ENCODE assay signal across 29 cellular contexts in genomic region chr22:49886346-49887073, GRCh38.
"Had no signal": no experiment of that assay in that cellular context is flagged by ENCODE, and none has a peak within 500 bp of the region (broad histone marks: within the 10 kb centered on the region; RNA-seq: fewer than 3 reads in every experiment).

No MANE protein-coding gene starts in this region.

- H3K27ac Mint-ChIP-seq: nephron progenitor cell, progenitor cell of endocrine pancreas, type B pancreatic cell had no signal

- H3K4me1 ChIP-seq: esophagus squamous epithelium, lower lobe of right lung, pancreas, suprapubic skin had no signal

- H3K4me3 ChIP-seq: coronary artery, esophagus squamous epithelium, heart right ventricle, lower lobe of right lung, pancreas, smooth muscle cell, suprapubic skin had no signal

- H3K4me2 ChIP-seq: smooth muscle cell had no signal

- H3K27me3 ChIP-seq: esophagus squamous epithelium, heart right ventricle, pancreas, suprapubic skin had no signal

- DNase-seq: dermis blood vessel endothelial cell; effector memory CD4-positive, alpha-beta T cell; erythroblast; esophagus squamous epithelium; foreskin melanocyte; glutamatergic neuron; heart right ventricle; hippocampal formation; islet precursor cell; kidney glomerular epithelial cell; left colon; left ventricle myocardium superior; lower lobe of right lung; naive B cell; nephron progenitor cell; occipital lobe; pancreas; stimulated activated CD4-positive, alpha-beta T cell treated with anti-CD3 and anti-CD28 coated beads, Interleukin-12 subunit alpha, Interleukin-12 subunit beta, amount 100 ng/mL, for 4 hours; stimulated activated CD4-positive, alpha-beta T cell treated with anti-CD3 and anti-CD28 coated beads, Interleukin-1b, Interleukin-23, amount 100 ng/mL, for 48 hours; stimulated activated CD4-positive, alpha-beta T cell treated with anti-CD3 and anti-CD28 coated beads, Interleukin-4, amount 100 ng/mL, for 1 hour; stimulated activated CD8-positive, alpha-beta memory T cell treated with anti-CD3 and anti-CD28 coated beads, Interleukin-4, amount 100 ng/mL, for 48 hours; stimulated activated naive CD4-positive, alpha-beta T cell; stimulated activated naive CD8-positive, alpha-beta T cell treated with anti-CD3 and anti-CD28 coated beads, Interleukin-15, amount 100 ng/mL, for 72 hours had no signal

- H3K4me3 Mint-ChIP-seq: central memory CD8-positive, alpha-beta T cell; naive B cell; stimulated activated naive CD8-positive, alpha-beta T cell treated with anti-CD3 and anti-CD28 coated beads, Interleukin-15, amount 100 ng/mL, for 72 hours; type B pancreatic cell had no signal

- H3K27me3 Mint-ChIP-seq: central memory CD8-positive, alpha-beta T cell; naive B cell; progenitor cell of endocrine pancreas; stimulated activated naive CD8-positive, alpha-beta T cell treated with anti-CD3 and anti-CD28 coated beads, Interleukin-15, amount 100 ng/mL, for 72 hours; type B pancreatic cell had no signal

- H3K27ac ChIP-seq: coronary artery, esophagus squamous epithelium, heart right ventricle, lower lobe of right lung, pancreas, suprapubic skin had no signal

- H3K9me3 ChIP-seq: lower lobe of right lung, pancreas, suprapubic skin had no signal

- H3K9me3 Mint-ChIP-seq: central memory CD8-positive, alpha-beta T cell; stimulated activated naive CD8-positive, alpha-beta T cell treated with anti-CD3 and anti-CD28 coated beads, Interleukin-15, amount 100 ng/mL, for 72 hours had no signal
